In the genomic region with DNA sequence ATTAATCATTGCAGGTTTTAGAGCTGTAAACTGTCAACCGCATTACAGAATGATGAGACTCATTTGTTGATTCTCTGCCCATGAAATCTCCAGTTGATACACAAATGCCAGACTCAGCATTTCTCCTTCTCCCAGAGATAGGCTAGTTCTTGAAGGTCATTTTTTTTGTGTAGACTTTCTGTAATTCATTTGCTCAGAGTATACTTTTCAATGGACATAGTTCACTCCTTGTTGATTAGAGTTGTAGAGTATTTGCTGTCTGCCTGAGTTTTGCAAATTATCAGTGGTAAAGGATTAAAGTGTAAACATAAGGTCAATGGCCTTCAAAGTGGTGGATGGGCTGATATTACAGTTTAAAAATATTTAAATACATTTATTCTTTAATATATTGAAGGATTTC, we compare ENCODE assay signal across 1 cellular context.
A peak's percentile ranks its signal among the peaks of the same experiment; 100 is the strongest.
TF ChIP-seq lines count a peak whose summit lies in the region.

No MANE protein-coding gene starts in this region.

TF ChIP-seq in HepG2, 621 proteins besides CTCF, POLR2A, EP300 and RAD21 (continued from another document and continues in another):
- TF ChIP-seq ELK4 (CRISPR knock-in tag; IDR thresholded peaks at IDR 0.05; ENCODE audit: borderline replicate concordance) = no peak
- TF ChIP-seq BATF2 (CRISPR knock-in tag; IDR thresholded peaks at IDR 0.05) = no peak
- TF ChIP-seq, protein P1, sequence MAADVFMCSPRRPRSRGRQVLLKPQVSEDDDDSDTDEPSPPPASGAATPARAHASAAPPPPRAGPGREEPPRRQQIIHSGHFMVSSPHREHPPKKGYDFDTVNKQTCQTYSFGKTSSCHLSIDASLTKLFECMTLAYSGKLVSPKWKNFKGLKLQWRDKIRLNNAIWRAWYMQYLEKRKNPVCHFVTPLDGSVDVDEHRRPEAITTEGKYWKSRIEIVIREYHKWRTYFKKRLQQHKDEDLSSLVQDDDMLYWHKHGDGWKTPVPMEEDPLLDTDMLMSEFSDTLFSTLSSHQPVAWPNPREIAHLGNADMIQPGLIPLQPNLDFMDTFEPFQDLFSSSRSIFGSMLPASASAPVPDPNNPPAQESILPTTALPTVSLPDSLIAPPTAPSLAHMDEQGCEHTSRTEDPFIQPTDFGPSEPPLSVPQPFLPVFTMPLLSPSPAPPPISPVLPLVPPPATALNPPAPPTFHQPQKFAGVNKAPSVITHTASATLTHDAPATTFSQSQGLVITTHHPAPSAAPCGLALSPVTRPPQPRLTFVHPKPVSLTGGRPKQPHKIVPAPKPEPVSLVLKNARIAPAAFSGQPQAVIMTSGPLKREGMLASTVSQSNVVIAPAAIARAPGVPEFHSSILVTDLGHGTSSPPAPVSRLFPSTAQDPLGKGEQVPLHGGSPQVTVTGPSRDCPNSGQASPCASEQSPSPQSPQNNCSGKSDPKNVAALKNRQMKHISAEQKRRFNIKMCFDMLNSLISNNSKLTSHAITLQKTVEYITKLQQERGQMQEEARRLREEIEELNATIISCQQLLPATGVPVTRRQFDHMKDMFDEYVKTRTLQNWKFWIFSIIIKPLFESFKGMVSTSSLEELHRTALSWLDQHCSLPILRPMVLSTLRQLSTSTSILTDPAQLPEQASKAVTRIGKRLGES (CRISPR knock-in tag; IDR thresholded peaks at IDR 0.05; ENCODE audit: borderline replicate concordance) = no peak
- TF ChIP-seq NFRKB (IDR thresholded peaks at IDR 0.05) = no peak
- no peak for TF ChIP-seq IRX3 (CRISPR knock-in tag; IDR thresholded peaks at IDR 0.05; ENCODE audit: borderline replicate concordance, low read depth)
- peak; percentile 36; the same call in 1 of the 2 replicates for TF ChIP-seq HDAC1 (CRISPR knock-in tag; IDR thresholded peaks at IDR 0.05)
- TF ChIP-seq ZSCAN25 (CRISPR knock-in tag; IDR thresholded peaks at IDR 0.05) = no peak
- TF ChIP-seq JUN (CRISPR knock-in tag; IDR thresholded peaks at IDR 0.05) = no peak
- TF ChIP-seq CREB1 (IDR thresholded peaks at IDR 0.05) = no peak
- TF ChIP-seq CREB1 (CRISPR knock-in tag; IDR thresholded peaks at IDR 0.05) = peak; percentile 53; the same call in 1 of the 2 replicates
- no peak for TF ChIP-seq ZFAT (CRISPR knock-in tag; conservative IDR thresholded peaks at IDR 0.05)
- TF ChIP-seq, protein P2, sequence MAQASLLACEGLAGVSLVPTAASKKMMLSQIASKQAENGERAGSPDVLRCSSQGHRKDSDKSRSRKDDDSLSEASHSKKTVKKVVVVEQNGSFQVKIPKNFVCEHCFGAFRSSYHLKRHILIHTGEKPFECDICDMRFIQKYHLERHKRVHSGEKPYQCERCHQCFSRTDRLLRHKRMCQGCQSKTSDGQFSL (CRISPR knock-in tag; IDR thresholded peaks at IDR 0.05) = no peak
- no peak for TF ChIP-seq HNRNPK (IDR thresholded peaks at IDR 0.05; ENCODE audit: low read depth, low read length, poor library complexity, severe bottlenecking)
- TF ChIP-seq ZNF460 (CRISPR knock-in tag; IDR thresholded peaks at IDR 0.05; ENCODE audit: borderline replicate concordance) = no peak
- TF ChIP-seq DR1 (CRISPR knock-in tag; IDR thresholded peaks at IDR 0.05) = no peak
- no peak for TF ChIP-seq GTF2F1 (IDR thresholded peaks at IDR 0.05; ENCODE audit: low read length)
- TF ChIP-seq ZNF646 (CRISPR knock-in tag; IDR thresholded peaks at IDR 0.05) = no peak
- no peak for TF ChIP-seq ZNF781 (CRISPR knock-in tag; IDR thresholded peaks at IDR 0.05; ENCODE audit: borderline replicate concordance, not compliant biosample characterization)
- TF ChIP-seq NFAT5 (CRISPR knock-in tag; IDR thresholded peaks at IDR 0.05) = no peak
- TF ChIP-seq ZNF326 (CRISPR knock-in tag; IDR thresholded peaks at IDR 0.05; ENCODE audit: borderline replicate concordance) = no peak
- TF ChIP-seq ZSCAN31 (CRISPR knock-in tag; IDR thresholded peaks at IDR 0.05; ENCODE audit: low read depth) = no peak
- no peak for TF ChIP-seq HDAC6 (IDR thresholded peaks at IDR 0.05; ENCODE audit: low read depth, low read length)
- TF ChIP-seq, protein P3, sequence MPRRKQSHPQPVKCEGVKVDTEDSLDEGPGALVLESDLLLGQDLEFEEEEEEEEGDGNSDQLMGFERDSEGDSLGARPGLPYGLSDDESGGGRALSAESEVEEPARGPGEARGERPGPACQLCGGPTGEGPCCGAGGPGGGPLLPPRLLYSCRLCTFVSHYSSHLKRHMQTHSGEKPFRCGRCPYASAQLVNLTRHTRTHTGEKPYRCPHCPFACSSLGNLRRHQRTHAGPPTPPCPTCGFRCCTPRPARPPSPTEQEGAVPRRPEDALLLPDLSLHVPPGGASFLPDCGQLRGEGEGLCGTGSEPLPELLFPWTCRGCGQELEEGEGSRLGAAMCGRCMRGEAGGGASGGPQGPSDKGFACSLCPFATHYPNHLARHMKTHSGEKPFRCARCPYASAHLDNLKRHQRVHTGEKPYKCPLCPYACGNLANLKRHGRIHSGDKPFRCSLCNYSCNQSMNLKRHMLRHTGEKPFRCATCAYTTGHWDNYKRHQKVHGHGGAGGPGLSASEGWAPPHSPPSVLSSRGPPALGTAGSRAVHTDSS (CRISPR knock-in tag; conservative IDR thresholded peaks at IDR 0.05) = no peak
- TF ChIP-seq NRL (CRISPR knock-in tag; IDR thresholded peaks at IDR 0.05; ENCODE audit: borderline replicate concordance) = no peak
- no peak for TF ChIP-seq MTF2 (CRISPR knock-in tag; IDR thresholded peaks at IDR 0.05; ENCODE audit: borderline replicate concordance)
- no peak for TF ChIP-seq HNRNPLL (IDR thresholded peaks at IDR 0.05; ENCODE audit: low read depth, low read length, poor library complexity, severe bottlenecking)
- no peak for TF ChIP-seq ZNF761 (CRISPR knock-in tag; conservative IDR thresholded peaks at IDR 0.05)
- no peak for TF ChIP-seq JUND (CRISPR knock-in tag; IDR thresholded peaks at IDR 0.05)
- TF ChIP-seq TSC22D2 (CRISPR knock-in tag; IDR thresholded peaks at IDR 0.05; ENCODE audit: borderline replicate concordance) = no peak
- TF ChIP-seq HDAC2 (CRISPR knock-in tag; IDR thresholded peaks at IDR 0.05) = peak; percentile 84
- no peak for TF ChIP-seq AGO1 (IDR thresholded peaks at IDR 0.05; ENCODE audit: low read depth, low read length, poor library complexity, severe bottlenecking)
- TF ChIP-seq ZNF839 (CRISPR knock-in tag; IDR thresholded peaks at IDR 0.05; ENCODE audit: borderline replicate concordance) = no peak
